Comparison of ENCODE assay signal across 1 cellular context in genomic region chr9:83623634-83623991, GRCh38.
TF ChIP-seq lines count a peak whose summit lies in the region.

No MANE protein-coding gene starts in this region.

TF ChIP-seq in GM12878, 131 proteins besides CTCF, POLR2A, EP300 and RAD21 (continued from another document):
- TF ChIP-seq ZBTB33 (IDR thresholded peaks at IDR 0.05) (no peak), MEF2B (IDR thresholded peaks at IDR 0.05; ENCODE audit: partially characterized antibody, poor library complexity, severe bottlenecking) (no peak), HSF1 (IDR thresholded peaks at IDR 0.05; ENCODE audit: low read depth, low read length) (no peak), ZNF592 (IDR thresholded peaks at IDR 0.05) (no peak), MEF2A (IDR thresholded peaks at IDR 0.05; ENCODE audit: insufficient read depth, low read depth, low read length) (no peak), LARP7 (IDR thresholded peaks at IDR 0.05) (no peak), PKNOX1 (IDR thresholded peaks at IDR 0.05) (no peak), MXI1 (IDR thresholded peaks at IDR 0.05; ENCODE audit: low read depth, low read length) (no peak), DPF2 (IDR thresholded peaks at IDR 0.05) (no peak), SIX5 (IDR thresholded peaks at IDR 0.05; ENCODE audit: low read depth, low read length, severe bottlenecking) (no peak), POLR2AphosphoS2 (IDR thresholded peaks at IDR 0.05; ENCODE audit: low read depth, low read length) (no peak), TCF7 (IDR thresholded peaks at IDR 0.05; ENCODE audit: borderline replicate concordance) (no peak), JUND (IDR thresholded peaks at IDR 0.05; ENCODE audit: low read depth, low read length) (no peak), ZNF24 (IDR thresholded peaks at IDR 0.05) (no peak), CHD1 (IDR thresholded peaks at IDR 0.05; ENCODE audit: low read depth, low read length) (no peak), CBFB (IDR thresholded peaks at IDR 0.05; ENCODE audit: low read depth) (peak; percentile 17; the same call in 1 of the 2 replicates)
- TF ChIP-seq, protein P1, sequence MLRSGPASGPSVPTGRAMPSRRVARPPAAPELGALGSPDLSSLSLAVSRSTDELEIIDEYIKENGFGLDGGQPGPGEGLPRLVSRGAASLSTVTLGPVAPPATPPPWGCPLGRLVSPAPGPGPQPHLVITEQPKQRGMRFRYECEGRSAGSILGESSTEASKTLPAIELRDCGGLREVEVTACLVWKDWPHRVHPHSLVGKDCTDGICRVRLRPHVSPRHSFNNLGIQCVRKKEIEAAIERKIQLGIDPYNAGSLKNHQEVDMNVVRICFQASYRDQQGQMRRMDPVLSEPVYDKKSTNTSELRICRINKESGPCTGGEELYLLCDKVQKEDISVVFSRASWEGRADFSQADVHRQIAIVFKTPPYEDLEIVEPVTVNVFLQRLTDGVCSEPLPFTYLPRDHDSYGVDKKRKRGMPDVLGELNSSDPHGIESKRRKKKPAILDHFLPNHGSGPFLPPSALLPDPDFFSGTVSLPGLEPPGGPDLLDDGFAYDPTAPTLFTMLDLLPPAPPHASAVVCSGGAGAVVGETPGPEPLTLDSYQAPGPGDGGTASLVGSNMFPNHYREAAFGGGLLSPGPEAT (IDR thresholded peaks at IDR 0.05; ENCODE audit: low read depth), result no peak
- TF ChIP-seq, protein P2, sequence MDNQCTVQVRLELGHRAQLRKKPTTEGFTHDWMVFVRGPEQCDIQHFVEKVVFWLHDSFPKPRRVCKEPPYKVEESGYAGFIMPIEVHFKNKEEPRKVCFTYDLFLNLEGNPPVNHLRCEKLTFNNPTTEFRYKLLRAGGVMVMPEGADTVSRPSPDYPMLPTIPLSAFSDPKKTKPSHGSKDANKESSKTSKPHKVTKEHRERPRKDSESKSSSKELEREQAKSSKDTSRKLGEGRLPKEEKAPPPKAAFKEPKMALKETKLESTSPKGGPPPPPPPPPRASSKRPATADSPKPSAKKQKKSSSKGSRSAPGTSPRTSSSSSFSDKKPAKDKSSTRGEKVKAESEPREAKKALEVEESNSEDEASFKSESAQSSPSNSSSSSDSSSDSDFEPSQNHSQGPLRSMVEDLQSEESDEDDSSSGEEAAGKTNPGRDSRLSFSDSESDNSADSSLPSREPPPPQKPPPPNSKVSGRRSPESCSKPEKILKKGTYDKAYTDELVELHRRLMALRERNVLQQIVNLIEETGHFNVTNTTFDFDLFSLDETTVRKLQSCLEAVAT (IDR thresholded peaks at IDR 0.05), result 0 out of 2 replicates have a peak, but pooled peaks have one; percentile 24
